In genomic region chr4:68891679-68892078, GRCh38 we compare ENCODE assay signal across 25 cellular contexts. TPM values are rescaled to one million over a fixed set of nuclear protein-coding genes. Genes with fewer than 3 reads are reported as not detected.
A peak's percentile ranks its signal among the peaks of the same experiment; 100 is the strongest.
DNase-seq lines count a peak whose midpoint lies in the region; ATAC-seq and TF ChIP-seq lines count a peak whose summit lies in the region.
"Had no signal": no experiment of that assay in that cellular context is flagged by ENCODE, and none has a peak within 500 bp of the region (broad histone marks: within the 10 kb centered on the region; RNA-seq: fewer than 3 reads in every experiment).

No MANE protein-coding gene starts in this region.

- H3K4me1 ChIP-seq in ACC112 (ENCODE audit: control insufficient read depth, insufficient read depth, low read length, unreplicated experiment) (no peaks in the 10 kb centered on the region), GM23248 (ENCODE audit: insufficient read depth) (no peaks in the 10 kb centered on the region), RWPE2 (ENCODE audit: insufficient read depth, poor library complexity, severe bottlenecking) (no peaks in the 10 kb centered on the region), right lobe of liver (peaks cover 0 to 10% (median 0%) of the 10 kb centered on the region in 4 donors), tibial artery (no peaks in the 10 kb centered on the region)
- H3K4me1 ChIP-seq: BE2C; BLaER1 treated with 17β-estradiol and CSF1 and Interleukin-3, amounts not matched to agents 10 nM and 100 nM had no signal

- no peaks in the 10 kb centered on the region for H3K9me2 ChIP-seq in GM23248 (ENCODE audit: insufficient read depth)

- H3K27ac ChIP-seq in ACC112 (ENCODE audit: low read depth, low read length) (no peak overlapping the region), GM23248 (no peak overlapping the region), RWPE2 (ENCODE audit: poor library complexity, severe bottlenecking) (no peak overlapping the region), right lobe of liver (peak overlapping the region in 1 of 3 donors; percentile 17), tibial artery (no peak overlapping the region)
- H3K27ac ChIP-seq: BLaER1 treated with 17β-estradiol and CSF1 and Interleukin-3, amounts not matched to agents 10 nM and 100 nM had no signal

- in situ Hi-C loops in GM23248 (cut with MboI) = no loop called here

- ATAC-seq in RWPE2 (ENCODE audit: low read depth) = no peak
- ATAC-seq in right lobe of liver = peak; percentile 56 to 62 (median 58)
- ATAC-seq: GM12878, GM23338, HCT116 had no signal

- H3F3A ChIP-seq in GM23248 (ENCODE audit: insufficient read depth) = no peaks in the 10 kb centered on the region

- H4K20me1 ChIP-seq in GM23248 (ENCODE audit: insufficient read depth) = no peaks in the 10 kb centered on the region
- H4K20me1 ChIP-seq: BLaER1 treated with 17β-estradiol and CSF1 and Interleukin-3, amounts not matched to agents 10 nM and 100 nM had no signal

- H3K4me2 ChIP-seq in GM23248 (ENCODE audit: unreplicated experiment) = peak overlapping the region; percentile 29
- H3K4me2 ChIP-seq: BLaER1 treated with 17β-estradiol and CSF1 and Interleukin-3, amounts not matched to agents 10 nM and 100 nM; GM23338 had no signal

- no peak for TF ChIP-seq POLR2A in right lobe of liver (IDR thresholded peaks at IDR 0.05)

- no peak for DNase-seq in GM23248
- DNase-seq in RWPE2 (ENCODE audit: low spot score) = no peak
- DNase-seq in right lobe of liver = no peak
- no peak for DNase-seq in AG08396 (ENCODE audit: low spot score)
- no peak for DNase-seq in NK-92 (lab: John Stamatoyannopoulos, UW; ENCODE audit: unreplicated experiment)
- no peak for DNase-seq in tibial artery
- DNase-seq: AML-193; BE2C; CD4-positive, alpha-beta T cell; CD8-positive, alpha-beta memory T cell; DMS 273 treated with DMSO at 0.1 percent for 48 hours; DMS79; EL; GDM1; H9 had no signal

- H2AFZ ChIP-seq in ACC112 (ENCODE audit: low read length, unreplicated experiment) (no peak overlapping the region), GM23248 (peak overlapping the region; percentile 41; the same call in 1 of the 2 replicates)
- H2AFZ ChIP-seq: GM23338 had no signal

- H3K79me2 ChIP-seq in ACC112 (ENCODE audit: control insufficient read depth, insufficient read depth, low read length, unreplicated experiment) = no peaks in the 10 kb centered on the region
- no peaks in the 10 kb centered on the region for H3K79me2 ChIP-seq in GM23248 (ENCODE audit: insufficient read depth)

- TF ChIP-seq CTCF in RWPE2 (IDR thresholded peaks at IDR 0.05; ENCODE audit: poor library complexity, severe bottlenecking) (no peak), right lobe of liver (IDR thresholded peaks at IDR 0.05) (no peak), tibial artery (IDR thresholded peaks at IDR 0.05) (no peak)

- H3K4me3 ChIP-seq in ACC112 (ENCODE audit: low read depth, low read length) = peak overlapping the region; percentile 37
- peak overlapping the region; percentile 35; the same call in 1 of the 2 replicates for H3K4me3 ChIP-seq in GM23248
- peak overlapping the region; percentile 11 for H3K4me3 ChIP-seq in RWPE2 (ENCODE audit: severe bottlenecking)
- peak overlapping the region in 2 of 3 donors; percentile 10 to 17 for H3K4me3 ChIP-seq in right lobe of liver
- no peak overlapping the region for H3K4me3 ChIP-seq in tibial artery
- H3K4me3 ChIP-seq: BLaER1 treated with 17β-estradiol and CSF1 and Interleukin-3, amounts not matched to agents 10 nM and 100 nM; GM12878; GM23338 had no signal

- WGBS in GM23248 (ENCODE audit: low coverage in 1 of 2, low lambda C conversion rate in 2 of 2, missing lambda C conversion rate in 2 of 2), 2 experiments = 20 to 23% methylated on average over 3 of the region's 3 CpGs
- WGBS in right lobe of liver (ENCODE audit: insufficient coverage, low coverage, low lambda C conversion rate, missing lambda C conversion rate) = 21% methylated on average over 3 of the region's 3 CpGs

- H3K27me3 ChIP-seq in ACC112 (ENCODE audit: insufficient read depth, low read length) = peaks cover 9% of the 10 kb centered on the region; the same call in 1 of the 2 replicates
- no peaks in the 10 kb centered on the region for H3K27me3 ChIP-seq in GM23248 (replicated peaks; ENCODE audit: insufficient read depth)
- H3K27me3 ChIP-seq in RWPE2 (ENCODE audit: insufficient read depth, poor library complexity, severe bottlenecking) = no peaks in the 10 kb centered on the region
- no peaks in the 10 kb centered on the region for H3K27me3 ChIP-seq in right lobe of liver
- H3K27me3 ChIP-seq in tibial artery = no peaks in the 10 kb centered on the region
- H3K27me3 ChIP-seq: BE2C; BLaER1 treated with 17β-estradiol and CSF1 and Interleukin-3, amounts not matched to agents 10 nM and 100 nM had no signal

- intact Hi-C loops in right lobe of liver (cut with DNase I) = no loop called here
- intact Hi-C loops in tibial artery (cut with DNase I; ENCODE audit: low total_unique reads) = no loop called here

- no peaks in the 10 kb centered on the region for H3K9me3 ChIP-seq in GM23248 (ENCODE audit: low read depth)
- no peaks in the 10 kb centered on the region for H3K9me3 ChIP-seq in RWPE2 (ENCODE audit: severe bottlenecking)
- no peaks in the 10 kb centered on the region for H3K9me3 ChIP-seq in right lobe of liver
- H3K9me3 ChIP-seq in tibial artery = no peaks in the 10 kb centered on the region
- H3K9me3 ChIP-seq: BE2C; BLaER1 treated with 17β-estradiol and CSF1 and Interleukin-3, amounts not matched to agents 10 nM and 100 nM had no signal

- no peak overlapping the region for H3K9ac ChIP-seq in GM23248
- H3K9ac ChIP-seq: BLaER1 treated with 17β-estradiol and CSF1 and Interleukin-3, amounts not matched to agents 10 nM and 100 nM had no signal

- no peaks in the 10 kb centered on the region for H3K36me3 ChIP-seq in ACC112 (ENCODE audit: insufficient read depth, low read length)
- no peaks in the 10 kb centered on the region for H3K36me3 ChIP-seq in GM23248 (ENCODE audit: low read depth)
- H3K36me3 ChIP-seq in RWPE2 (ENCODE audit: low read depth) = no peaks in the 10 kb centered on the region
- H3K36me3 ChIP-seq in right lobe of liver = no peaks in the 10 kb centered on the region
- H3K36me3 ChIP-seq in tibial artery = no peaks in the 10 kb centered on the region
- H3K36me3 ChIP-seq: BE2C; BLaER1 treated with 17β-estradiol and CSF1 and Interleukin-3, amounts not matched to agents 10 nM and 100 nM had no signal

RNA-seq across cellular contexts. Expression of gene UGT2A3, which starts 59.9 kb away (rescaled TPM):
- total RNA-seq in GM23248 (2014; rRNA removed; shearing (Covaris generic)) = not detected in 2 replicates
- polyA plus RNA-seq in GM23248 (2016; fragmentation: Nextera tagmentation; extraction: Ambion mirVana) = not detected in 2 replicates
- total RNA-seq in right lobe of liver = 10 to 100 TPM; 17.5 to 45.2 (median 30.9) TPM
- total RNA-seq: A172; A673; CD4-positive, alpha-beta T cell; CD8-positive, alpha-beta memory T cell; GM23338; H4; H9 had no signal
- polyA plus RNA-seq: AG04450; CD14-positive monocyte; CD8-positive, alpha-beta memory T cell; GM23338 had no signal

Comparison
In these comparisons a context has a peak if more than half of its experiments do, and no peak if none do; other contexts are left out.
1. H3K4me3 ChIP-seq: peak in ACC112 (single experiment), GM23248 (single experiment), RWPE2 (single experiment) and right lobe of liver (2 of 3); none in tibial artery (0 of 2).
2. RNA of gene UGT2A3, which starts 59.9 kb away (total RNA-seq): 17.5 to 45.2 TPM in right lobe of liver; not detected in GM23248; every median in the first group is over 10 times any median in the second.